9 cellular contexts compared by ENCODE assay signal in genomic region chr11:65791719-65792213, GRCh38. TPM values are rescaled to one million over a fixed set of nuclear protein-coding genes. Genes with fewer than 3 reads are reported as not detected.
A peak's percentile ranks its signal among the peaks of the same experiment; 100 is the strongest.
DNase-seq lines count a peak whose midpoint lies in the region; ATAC-seq and TF ChIP-seq lines count a peak whose summit lies in the region.
"Had no signal": no experiment of that assay in that cellular context is flagged by ENCODE, and none has a peak within 500 bp of the region (broad histone marks: within the 10 kb centered on the region; RNA-seq: fewer than 3 reads in every experiment).

No MANE protein-coding gene starts in this region.

- peak overlapping the region in 1 of 3 donors; percentile 15 for H3K4me3 ChIP-seq in breast epithelium
- peak overlapping the region; percentile 31 to 41 for H3K4me3 ChIP-seq in mucosa of rectum (ENCODE audit: low read length in 2 of 2)

- POLR2A ChIA-PET in MCF 10A (lab: Yijun Ruan, JAX), result interaction anchor here (0.7 to 2.1 kb wide), 4 partner anchors 12 to 129 kb away, joined by 3 to 25 read pairs (median 4); partner anchors contain the start of genes AP5B1, RELA and RNASEH2C

- peak overlapping the region; percentile 47 to 69 for H3K9ac ChIP-seq in mucosa of rectum (ENCODE audit: low read depth in 1 of 2, low read length in 2 of 2)

- H3K4me3 Mint-ChIP-seq in MCF 10A (ENCODE audit: unreplicated experiment), result no peak overlapping the region

- no peak overlapping the region for H3K27ac Mint-ChIP-seq in MCF 10A (ENCODE audit: low read depth, unreplicated experiment)

- ATAC-seq in HG03460 (IDR thresholded peaks at IDR 0.05; ENCODE audit: unreplicated experiment), result peak; percentile 88

- H3K4me1 ChIP-seq in breast epithelium (peaks cover 0 to 24% of the 10 kb centered on the region in 2 donors), mucosa of rectum (ENCODE audit: control insufficient read depth in 2 of 2, insufficient read depth in 2 of 2, low read length in 2 of 2) (peaks cover 42 to 60% of the 10 kb centered on the region in 2 donors)

- no peaks in the 10 kb centered on the region for H3K36me3 Mint-ChIP-seq in MCF 10A (ENCODE audit: insufficient read depth, unreplicated experiment)

- H3K27me3 Mint-ChIP-seq in MCF 10A (ENCODE audit: insufficient read depth, unreplicated experiment), result peaks cover 13% of the 10 kb centered on the region

- intact Hi-C loops in breast epithelium (cut with DNase I; ENCODE audit: low total_unique reads) (no loop called here), MCF 10A (cut with micrococcal nuclease) (no loop called here)

- no TSS peak for BruUV-seq in MCF 10A (replicated peaks; lab: Mats Ljungman, UMichigan)

- H3K9me3 ChIP-seq in breast epithelium (no peaks in the 10 kb centered on the region), mucosa of rectum (ENCODE audit: control insufficient read depth in 2 of 2, low read length in 2 of 2) (no peaks in the 10 kb centered on the region)

- DNase-seq in breast epithelium (ENCODE audit: low spot score in 2 of 2) (peak in 1 of 2 donors; percentile 77), MCF 10A (ENCODE audit: unreplicated experiment) (no peak), NCI-H446 (lab: John Stamatoyannopoulos, UW) (no peak), inferior parietal cortex (ENCODE audit: extremely low spot score) (no peak), substantia nigra (lab: John Stamatoyannopoulos, UW) (no peak)
- peak; percentile 29 for DNase-seq in activated CD4-positive, alpha-beta T cell treated with anti-CD3 and anti-CD28 coated beads, Interleukin-2, amount 50 U/mL, for 1 hour

- peak overlapping the region; percentile 77 to 83 for H3K27ac ChIP-seq in breast epithelium
- H3K27ac ChIP-seq in mucosa of rectum (ENCODE audit: low read depth in 2 of 2, low read length in 2 of 2), result peak overlapping the region; percentile 87 to 93
- no peak overlapping the region for H3K27ac ChIP-seq in substantia nigra (ENCODE audit: low read depth, low read length, poor library complexity, severe bottlenecking)

- TF ChIP-seq CTCF in breast epithelium (IDR thresholded peaks at IDR 0.05), result no peak
- no peak for TF ChIP-seq CTCF in MCF 10A (IDR thresholded peaks at IDR 0.05; ENCODE audit: unreplicated experiment)

- TF ChIP-seq POLR2A in breast epithelium (IDR thresholded peaks at IDR 0.05), result no peak

- CTCF ChIA-PET in MCF 10A (lab: Yijun Ruan, JAX), result interaction anchor here (0.5 to 5.2 kb wide), 4 partner anchors 8 to 124 kb away, joined by 3 to 41 read pairs (median 6); partner anchors contain the start of gene AP5B1

- H3K27me3 ChIP-seq in breast epithelium (peaks cover 0 to 3% of the 10 kb centered on the region in 2 donors), mucosa of rectum (ENCODE audit: control insufficient read depth in 2 of 2, insufficient read depth in 2 of 2, low read length in 2 of 2) (peaks cover 4 to 8% of the 10 kb centered on the region in 2 donors)

- H3K9me3 Mint-ChIP-seq in MCF 10A (ENCODE audit: unreplicated experiment), result no peaks in the 10 kb centered on the region

- peaks cover 7% of the 10 kb centered on the region for H3K4me1 Mint-ChIP-seq in MCF 10A (ENCODE audit: insufficient read depth, unreplicated experiment)

- H3K36me3 ChIP-seq in breast epithelium, result no peaks in the 10 kb centered on the region
- peaks cover 24 to 28% of the 10 kb centered on the region in 2 donors for H3K36me3 ChIP-seq in mucosa of rectum (ENCODE audit: control insufficient read depth in 2 of 2, insufficient read depth in 2 of 2, low read length in 2 of 2)

RNA-seq across cellular contexts. Expression of gene OVOL1, which starts 4.9 kb away (rescaled TPM):
- total RNA-seq in breast epithelium, result 1 to 10 TPM in 2 of 3 donors, not detected in 1; 3.6 to 5.1 TPM
- not detected in 2 replicates for total RNA-seq in MCF 10A (2022)
- total RNA-seq: myocyte had no signal

RNA-seq across cellular contexts. Expression of gene AP5B1, which starts 11.0 kb away (rescaled TPM):
- total RNA-seq in breast epithelium (10 to 100 TPM; 15.5 to 19.3 (median 17.6) TPM), MCF 10A (2022) (12.9 and 14.4 TPM in 2 replicates)

RNA-seq across cellular contexts. Expression of gene SNX32, which starts 42.0 kb away (rescaled TPM):
- 1 to 10 TPM in 1 of 3 donors, under 1 TPM in 2; 0.15 to 2.3 (median 0.48) TPM for total RNA-seq in breast epithelium
- total RNA-seq in MCF 10A (2022), result not detected in 2 replicates
